ENCODE assay signal across 1 cellular context in genomic region chr3:11846281-11847034, GRCh38.
TF ChIP-seq lines count a peak whose summit lies in the region.

Gene TAMM41 (minus strand): TSS chr3:11846885. CDS start chr3:11846636, 249 bp downstream.

TF ChIP-seq in GM23338, 12 proteins besides CTCF, POLR2A, EP300 and RAD21 (continued from another document):
- no peak for TF ChIP-seq ZNF462 (CRISPR knock-in tag; IDR thresholded peaks at IDR 0.05)
- TF ChIP-seq JUNB (IDR thresholded peaks at IDR 0.05; ENCODE audit: unreplicated experiment), result no peak
- no peak for TF ChIP-seq ZNF331 (CRISPR knock-in tag; IDR thresholded peaks at IDR 0.05; ENCODE audit: low read depth)
